8 cellular contexts compared by ENCODE assay signal in the genomic region with DNA sequence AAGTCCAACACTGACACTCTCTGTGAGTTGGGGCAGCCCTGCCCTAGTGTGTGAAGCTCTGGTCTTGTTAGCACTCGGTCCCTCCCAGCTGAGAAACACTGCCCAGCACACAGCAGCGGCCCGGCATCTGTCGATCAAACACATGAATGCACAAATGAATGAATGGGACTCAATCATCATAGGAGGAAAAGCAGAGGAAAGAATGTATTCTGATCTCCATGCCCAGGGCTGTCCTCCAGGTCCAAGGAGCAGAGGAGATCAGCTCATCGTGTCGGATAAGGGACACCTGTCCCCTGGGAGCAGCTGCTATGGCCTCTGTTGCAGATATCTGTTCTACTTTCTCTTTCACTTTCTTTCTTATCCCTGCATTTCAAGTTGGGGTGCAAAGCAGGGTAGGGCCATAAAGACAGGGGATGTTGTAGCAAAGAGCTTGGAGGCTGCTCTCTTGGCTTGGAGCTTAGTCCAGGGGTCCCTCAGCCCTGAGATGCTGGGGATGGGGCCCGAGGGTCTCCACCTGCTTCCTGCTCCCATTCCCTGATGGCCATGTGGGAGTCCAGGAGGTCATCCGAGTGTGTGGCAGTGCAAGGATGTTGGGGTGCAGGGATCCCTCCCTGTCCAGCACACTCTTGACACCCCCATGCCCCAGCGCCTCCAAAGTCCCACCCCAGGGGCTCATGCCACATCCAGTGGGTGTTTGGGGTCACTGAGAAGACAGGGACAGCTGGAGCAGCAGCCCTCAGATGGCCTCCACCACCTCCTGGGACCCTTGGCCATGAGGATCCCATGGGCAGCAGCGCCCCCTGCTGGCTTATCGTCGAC.
A peak's percentile ranks its signal among the peaks of the same experiment; 100 is the strongest.
DNase-seq lines count a peak whose midpoint lies in the region; ATAC-seq and TF ChIP-seq lines count a peak whose summit lies in the region.

No MANE protein-coding gene starts in this region.

- H3K9me3 Mint-ChIP-seq in nephron progenitor cell: no peaks in the 10 kb centered on the region

- DNase-seq in NCI-H2171 treated with DMSO at 0.1 percent for 48 hours (lab: John Stamatoyannopoulos, UW) (peak; percentile 16), NCI-H2171 (lab: John Stamatoyannopoulos, UW) (no peak), choroid plexus epithelial cell (ENCODE audit: low read depth) (no peak), nephron progenitor cell (peak; percentile 56), superior temporal gyrus (ENCODE audit: extremely low spot score) (no peak)

- TF ChIP-seq CTCF in choroid plexus epithelial cell (conservative IDR thresholded peaks at IDR 0.05; ENCODE audit: low read depth, low read length): peak; percentile 47
- peak; percentile 24 for TF ChIP-seq CTCF in nephron progenitor cell (IDR thresholded peaks at IDR 0.05)

- ATAC-seq in SK-N-SH treated with all-trans-retinoic acid at 6 μM for 48 hours: peak; percentile 32; the same call in 2 of the 3 replicates
- no peak for ATAC-seq in GM18502 (IDR thresholded peaks at IDR 0.05; ENCODE audit: poor library complexity, unreplicated experiment)
- no peak for ATAC-seq in HG02885 (IDR thresholded peaks at IDR 0.05; ENCODE audit: poor library complexity, unreplicated experiment)

- H3K27me3 Mint-ChIP-seq in nephron progenitor cell (ENCODE audit: low read depth, poor library complexity): peaks cover 43% of the 10 kb centered on the region

- H3K4me3 Mint-ChIP-seq in nephron progenitor cell: no peak overlapping the region

- no peak overlapping the region for H3K27ac Mint-ChIP-seq in nephron progenitor cell

- H3K4me1 Mint-ChIP-seq in nephron progenitor cell: peaks cover 35% of the 10 kb centered on the region

- no peaks in the 10 kb centered on the region for H3K36me3 Mint-ChIP-seq in nephron progenitor cell (ENCODE audit: low read depth)

- H3K4me3 ChIP-seq in choroid plexus epithelial cell (ENCODE audit: low read depth, low read length): no peak overlapping the region

TF ChIP-seq in SK-N-SH treated with all-trans-retinoic acid at 6 μM for 48 hours, 23 proteins besides CTCF, POLR2A, EP300 and RAD21:
- TF ChIP-seq RARB (CRISPR knock-in tag; IDR thresholded peaks at IDR 0.05): no peak
- TF ChIP-seq, protein P1, sequence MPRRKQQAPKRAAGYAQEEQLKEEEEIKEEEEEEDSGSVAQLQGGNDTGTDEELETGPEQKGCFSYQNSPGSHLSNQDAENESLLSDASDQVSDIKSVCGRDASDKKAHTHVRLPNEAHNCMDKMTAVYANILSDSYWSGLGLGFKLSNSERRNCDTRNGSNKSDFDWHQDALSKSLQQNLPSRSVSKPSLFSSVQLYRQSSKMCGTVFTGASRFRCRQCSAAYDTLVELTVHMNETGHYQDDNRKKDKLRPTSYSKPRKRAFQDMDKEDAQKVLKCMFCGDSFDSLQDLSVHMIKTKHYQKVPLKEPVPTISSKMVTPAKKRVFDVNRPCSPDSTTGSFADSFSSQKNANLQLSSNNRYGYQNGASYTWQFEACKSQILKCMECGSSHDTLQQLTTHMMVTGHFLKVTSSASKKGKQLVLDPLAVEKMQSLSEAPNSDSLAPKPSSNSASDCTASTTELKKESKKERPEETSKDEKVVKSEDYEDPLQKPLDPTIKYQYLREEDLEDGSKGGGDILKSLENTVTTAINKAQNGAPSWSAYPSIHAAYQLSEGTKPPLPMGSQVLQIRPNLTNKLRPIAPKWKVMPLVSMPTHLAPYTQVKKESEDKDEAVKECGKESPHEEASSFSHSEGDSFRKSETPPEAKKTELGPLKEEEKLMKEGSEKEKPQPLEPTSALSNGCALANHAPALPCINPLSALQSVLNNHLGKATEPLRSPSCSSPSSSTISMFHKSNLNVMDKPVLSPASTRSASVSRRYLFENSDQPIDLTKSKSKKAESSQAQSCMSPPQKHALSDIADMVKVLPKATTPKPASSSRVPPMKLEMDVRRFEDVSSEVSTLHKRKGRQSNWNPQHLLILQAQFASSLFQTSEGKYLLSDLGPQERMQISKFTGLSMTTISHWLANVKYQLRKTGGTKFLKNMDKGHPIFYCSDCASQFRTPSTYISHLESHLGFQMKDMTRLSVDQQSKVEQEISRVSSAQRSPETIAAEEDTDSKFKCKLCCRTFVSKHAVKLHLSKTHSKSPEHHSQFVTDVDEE (CRISPR knock-in tag; IDR thresholded peaks at IDR 0.05): no peak
- no peak for TF ChIP-seq ISL1 (CRISPR knock-in tag; IDR thresholded peaks at IDR 0.05)
- no peak for TF ChIP-seq BACH2 (CRISPR knock-in tag; IDR thresholded peaks at IDR 0.05; ENCODE audit: borderline replicate concordance)
- TF ChIP-seq ZNF70 (CRISPR knock-in tag; IDR thresholded peaks at IDR 0.05): no peak
- TF ChIP-seq, protein P2, sequence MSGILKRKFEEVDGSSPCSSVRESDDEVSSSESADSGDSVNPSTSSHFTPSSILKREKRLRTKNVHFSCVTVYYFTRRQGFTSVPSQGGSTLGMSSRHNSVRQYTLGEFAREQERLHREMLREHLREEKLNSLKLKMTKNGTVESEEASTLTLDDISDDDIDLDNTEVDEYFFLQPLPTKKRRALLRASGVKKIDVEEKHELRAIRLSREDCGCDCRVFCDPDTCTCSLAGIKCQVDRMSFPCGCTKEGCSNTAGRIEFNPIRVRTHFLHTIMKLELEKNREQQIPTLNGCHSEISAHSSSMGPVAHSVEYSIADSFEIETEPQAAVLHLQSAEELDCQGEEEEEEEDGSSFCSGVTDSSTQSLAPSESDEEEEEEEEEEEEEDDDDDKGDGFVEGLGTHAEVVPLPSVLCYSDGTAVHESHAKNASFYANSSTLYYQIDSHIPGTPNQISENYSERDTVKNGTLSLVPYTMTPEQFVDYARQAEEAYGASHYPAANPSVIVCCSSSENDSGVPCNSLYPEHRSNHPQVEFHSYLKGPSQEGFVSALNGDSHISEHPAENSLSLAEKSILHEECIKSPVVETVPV (CRISPR knock-in tag; IDR thresholded peaks at IDR 0.05): no peak
- TF ChIP-seq, protein P3, sequence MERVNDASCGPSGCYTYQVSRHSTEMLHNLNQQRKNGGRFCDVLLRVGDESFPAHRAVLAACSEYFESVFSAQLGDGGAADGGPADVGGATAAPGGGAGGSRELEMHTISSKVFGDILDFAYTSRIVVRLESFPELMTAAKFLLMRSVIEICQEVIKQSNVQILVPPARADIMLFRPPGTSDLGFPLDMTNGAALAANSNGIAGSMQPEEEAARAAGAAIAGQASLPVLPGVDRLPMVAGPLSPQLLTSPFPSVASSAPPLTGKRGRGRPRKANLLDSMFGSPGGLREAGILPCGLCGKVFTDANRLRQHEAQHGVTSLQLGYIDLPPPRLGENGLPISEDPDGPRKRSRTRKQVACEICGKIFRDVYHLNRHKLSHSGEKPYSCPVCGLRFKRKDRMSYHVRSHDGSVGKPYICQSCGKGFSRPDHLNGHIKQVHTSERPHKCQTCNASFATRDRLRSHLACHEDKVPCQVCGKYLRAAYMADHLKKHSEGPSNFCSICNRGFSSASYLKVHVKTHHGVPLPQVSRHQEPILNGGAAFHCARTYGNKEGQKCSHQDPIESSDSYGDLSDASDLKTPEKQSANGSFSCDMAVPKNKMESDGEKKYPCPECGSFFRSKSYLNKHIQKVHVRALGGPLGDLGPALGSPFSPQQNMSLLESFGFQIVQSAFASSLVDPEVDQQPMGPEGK (CRISPR knock-in tag; IDR thresholded peaks at IDR 0.05; ENCODE audit: borderline replicate concordance): no peak
- TF ChIP-seq ZNF8 (CRISPR knock-in tag; IDR thresholded peaks at IDR 0.05): no peak
- no peak for TF ChIP-seq ARNTL (CRISPR knock-in tag; IDR thresholded peaks at IDR 0.05; ENCODE audit: borderline replicate concordance, low read depth)
- no peak for TF ChIP-seq CSDC2 (CRISPR knock-in tag; IDR thresholded peaks at IDR 0.05)
- no peak for TF ChIP-seq ZFP3 (CRISPR knock-in tag; IDR thresholded peaks at IDR 0.05)

Comparison
In these comparisons a context has a peak if more than half of its experiments do, and no peak if none do; other contexts are left out.
1. DNase-seq: peak in NCI-H2171 treated with DMSO at 0.1 percent for 48 hours (single experiment) and nephron progenitor cell (single experiment); none in NCI-H2171 (single experiment), choroid plexus epithelial cell (single experiment) and superior temporal gyrus (single experiment).